ENCODE assay signal across 23 cellular contexts in genomic region chr16:86227801-86228200, GRCh38.
A peak's percentile ranks its signal among the peaks of the same experiment; 100 is the strongest.
DNase-seq lines count a peak whose midpoint lies in the region; FAIRE-seq and TF ChIP-seq lines count a peak whose summit lies in the region.
"Had no signal": no experiment of that assay in that cellular context is flagged by ENCODE, and none has a peak within 500 bp of the region (broad histone marks: within the 10 kb centered on the region; RNA-seq: fewer than 3 reads in every experiment).

No MANE protein-coding gene starts in this region.

- peaks cover 39% of the 10 kb centered on the region for H3K27me3 Mint-ChIP-seq in astrocyte (ENCODE audit: low read depth, unreplicated experiment)

- no peak overlapping the region for H2BK120ac ChIP-seq in mesendoderm (ENCODE audit: low read depth, low read length)

- in situ Hi-C loops in GM23248 (cut with MboI) = no loop called here

- H3K4me3 Mint-ChIP-seq in astrocyte (ENCODE audit: unreplicated experiment) = no peak overlapping the region
- H3K4me3 Mint-ChIP-seq: activated CD8-positive, alpha-beta T cell treated with anti-CD3 and anti-CD28 coated beads, Interleukin-2, amount 10 ng/mL, durations not matched to agents 7 days and 5 days; activated T-cell treated with anti-CD3 and anti-CD28 coated beads, Interleukin-2, amount 50 U/mL, for 24 hours had no signal

- H2BK15ac ChIP-seq in mesendoderm (replicated peaks; ENCODE audit: low read depth) = no peak overlapping the region

- no peak overlapping the region for H2AK5ac ChIP-seq in mesendoderm (ENCODE audit: low read length)

- TF ChIP-seq CTCF in AG04449 (IDR thresholded peaks at IDR 0.05; ENCODE audit: insufficient read depth, low read length, missing control alignments) (no peak), astrocyte (IDR thresholded peaks at IDR 0.05; ENCODE audit: insufficient read depth, low read depth, low read length) (no peak), kidney (IDR thresholded peaks at IDR 0.05; ENCODE audit: borderline replicate concordance, extremely low read depth, insufficient read depth) (no peak)

- FAIRE-seq in astrocyte (lab: Jason Lieb, UNC) = no peak
- no peak for FAIRE-seq in kidney (lab: Jason Lieb, UNC)
- FAIRE-seq: GM12892 had no signal

- no peak overlapping the region for H3K23ac ChIP-seq in mesendoderm (ENCODE audit: low read length)

- H3K4ac ChIP-seq in mesendoderm (ENCODE audit: low read depth, low read length) = no peak overlapping the region

- H3K4me1 Mint-ChIP-seq in astrocyte (ENCODE audit: low read depth, unreplicated experiment) = no peaks in the 10 kb centered on the region

- H3K36me3 Mint-ChIP-seq in astrocyte (ENCODE audit: low read depth, unreplicated experiment) = no peaks in the 10 kb centered on the region

- H3K9me3 Mint-ChIP-seq in astrocyte (ENCODE audit: unreplicated experiment) = peaks cover under 1% of the 10 kb centered on the region
- H3K9me3 Mint-ChIP-seq: activated T-cell treated with anti-CD3 and anti-CD28 coated beads, Interleukin-2, amount 50 U/mL, for 24 hours had no signal

- H3K56ac ChIP-seq in mesendoderm (ENCODE audit: low read length) = no peak overlapping the region

- no peaks in the 10 kb centered on the region for H3K79me2 ChIP-seq in GM23248 (ENCODE audit: insufficient read depth)
- no peaks in the 10 kb centered on the region for H3K79me2 ChIP-seq in astrocyte (ENCODE audit: insufficient read depth, low read length)
- no peaks in the 10 kb centered on the region for H3K79me2 ChIP-seq in mesendoderm (ENCODE audit: control insufficient read depth, insufficient read depth, low read length)

- H3K79me1 ChIP-seq in mesendoderm (ENCODE audit: low read length) = no peaks in the 10 kb centered on the region

- no peaks in the 10 kb centered on the region for H3K36me3 ChIP-seq in GM23248 (ENCODE audit: low read depth)
- H3K36me3 ChIP-seq in astrocyte (ENCODE audit: insufficient read depth, low read length) = no peaks in the 10 kb centered on the region
- H3K36me3 ChIP-seq in kidney (ENCODE audit: control insufficient read depth in 1 of 2, insufficient read depth in 2 of 2, low read length in 2 of 2) = no peaks in the 10 kb centered on the region
- no peaks in the 10 kb centered on the region for H3K36me3 ChIP-seq in mesendoderm (ENCODE audit: control insufficient read depth, insufficient read depth, low read length)
- H3K36me3 ChIP-seq: left lung, spleen had no signal

- H3K9ac ChIP-seq in GM23248 (no peak overlapping the region), astrocyte (ENCODE audit: low read length) (no peak overlapping the region), kidney (ENCODE audit: low read length in 2 of 2) (no peak overlapping the region), mesendoderm (ENCODE audit: low read length) (no peak overlapping the region)

- no peak overlapping the region for H3K18ac ChIP-seq in mesendoderm (ENCODE audit: low read length)

- POLR2A ChIA-PET in AG04449 (lab: Yijun Ruan, JAX) = no interaction called here

- CTCF ChIA-PET in AG04449 (lab: Yijun Ruan, JAX) = no interaction called here

- no peak overlapping the region for H3K27ac ChIP-seq in GM23248
- H3K27ac ChIP-seq in astrocyte (ENCODE audit: low read depth, low read length) = no peak overlapping the region
- no peak overlapping the region for H3K27ac ChIP-seq in kidney (ENCODE audit: low read depth in 2 of 2, low read length in 2 of 2)
- no peak overlapping the region for H3K27ac ChIP-seq in mesendoderm (ENCODE audit: low read depth, low read length)
- H3K27ac ChIP-seq: 22Rv1, C4-2B, left lung, psoas muscle, spleen had no signal

- H3K27me3 ChIP-seq in GM23248 (replicated peaks; ENCODE audit: insufficient read depth) (peaks cover 54% of the 10 kb centered on the region), astrocyte (ENCODE audit: insufficient read depth, low read length) (peaks cover 4% of the 10 kb centered on the region), mesendoderm (ENCODE audit: insufficient read depth, low read length, poor library complexity) (no peaks in the 10 kb centered on the region)

- H3K9me3 ChIP-seq in GM23248 (ENCODE audit: low read depth) (no peaks in the 10 kb centered on the region), astrocyte (ENCODE audit: insufficient read depth, low read depth, low read length) (no peaks in the 10 kb centered on the region), kidney (ENCODE audit: control insufficient read depth in 1 of 2, low read length in 2 of 2) (no peaks in the 10 kb centered on the region)
- H3K9me3 ChIP-seq: left lung, psoas muscle, spleen had no signal

- H4K8ac ChIP-seq in mesendoderm (ENCODE audit: low read depth, low read length) = no peak overlapping the region

- H3F3A ChIP-seq in GM23248 (ENCODE audit: insufficient read depth) = peaks cover 14% of the 10 kb centered on the region

- H3K4me3 ChIP-seq in AG04449 (ENCODE audit: low read depth, low read length) (no peak overlapping the region), GM23248 (no peak overlapping the region), astrocyte (ENCODE audit: insufficient read depth, low read depth, low read length) (no peak overlapping the region), kidney (ENCODE audit: low read length in 2 of 2) (no peak overlapping the region), mesendoderm (ENCODE audit: low read length) (no peak overlapping the region)
- H3K4me3 ChIP-seq: left lung, psoas muscle, spleen had no signal

- no peak overlapping the region for H2BK5ac ChIP-seq in mesendoderm (ENCODE audit: low read length)

- H3K4me2 ChIP-seq in GM23248 (ENCODE audit: unreplicated experiment) (no peak overlapping the region), astrocyte (ENCODE audit: low read length) (no peak overlapping the region), mesendoderm (ENCODE audit: low read length) (no peak overlapping the region)

- no peak overlapping the region for H2AFZ ChIP-seq in GM23248
- no peak overlapping the region for H2AFZ ChIP-seq in astrocyte (ENCODE audit: low read depth, low read length)

- WGBS in GM23248 (ENCODE audit: low coverage in 1 of 2, low lambda C conversion rate in 2 of 2, missing lambda C conversion rate in 2 of 2), 2 experiments = 23% methylated on average over 11 to 12 of the region's 12 CpGs
- no CpG with 5 or more reads among the region's 12 CpGs for WGBS in mesendoderm (ENCODE audit: extremely low coverage, insufficient coverage, low lambda C conversion rate)

- H4K5ac ChIP-seq in mesendoderm (ENCODE audit: low read length) = no peak overlapping the region

- no peaks in the 10 kb centered on the region for H4K20me1 ChIP-seq in GM23248 (ENCODE audit: insufficient read depth)
- no peaks in the 10 kb centered on the region for H4K20me1 ChIP-seq in astrocyte (ENCODE audit: insufficient read depth, low read length)

- intact Hi-C loops in kidney (cut with DNase I) = no loop called here

- H3K9me2 ChIP-seq in GM23248 (ENCODE audit: insufficient read depth) = no peaks in the 10 kb centered on the region

- H3K4me1 ChIP-seq in GM23248 (ENCODE audit: insufficient read depth) = peaks cover 8% of the 10 kb centered on the region
- H3K4me1 ChIP-seq in astrocyte (ENCODE audit: insufficient read depth, low read length) = peaks cover 8% of the 10 kb centered on the region
- no peaks in the 10 kb centered on the region for H3K4me1 ChIP-seq in kidney (ENCODE audit: control insufficient read depth in 1 of 2, insufficient read depth in 1 of 2, low read depth in 1 of 2, low read length in 2 of 2)
- H3K4me1 ChIP-seq in mesendoderm (ENCODE audit: control insufficient read depth, low read depth, low read length) = no peaks in the 10 kb centered on the region
- H3K4me1 ChIP-seq: left lung, psoas muscle, spleen had no signal

- no peak overlapping the region for H3K27ac Mint-ChIP-seq in astrocyte (ENCODE audit: unreplicated experiment)
- H3K27ac Mint-ChIP-seq: activated CD8-positive, alpha-beta T cell treated with anti-CD3 and anti-CD28 coated beads, Interleukin-2, amount 10 ng/mL, durations not matched to agents 7 days and 5 days; activated T-cell treated with anti-CD3 and anti-CD28 coated beads, Interleukin-2, amount 50 U/mL, for 24 hours had no signal

- peak; percentile 31 for DNase-seq in AG04449 (ENCODE audit: low read depth, low spot score)
- DNase-seq in GM23248 = peak; percentile 41
- peak; percentile 44 for DNase-seq in astrocyte (ENCODE audit: low read depth)
- peak; percentile 37 for DNase-seq in kidney
- DNase-seq in mesendoderm = no peak
- DNase-seq in iPS-NIHi11 (ENCODE audit: low spot score) = no peak
- DNase-seq in activated gamma-delta T cell (lab: John Stamatoyannopoulos, UW) = no peak
- DNase-seq in effector CD4-positive, alpha-beta T cell = no peak
- DNase-seq: activated CD8-positive, alpha-beta T cell treated with anti-CD3 and anti-CD28 coated beads, Interleukin-2, amount 10 ng/mL, durations not matched to agents 7 days and 5 days; activated naive CD4-positive, alpha-beta T cell treated with Interleukin-2 at 50 U/mL for 16 hours; activated T-cell treated with anti-CD3 and anti-CD28 coated beads, Interleukin-2, amount 50 U/mL, for 24 hours; amygdala; GDM1; left lung; NCI-H2081 treated with DMSO at 0.1 percent for 48 hours; NCI-H446 treated with DMSO at 0.1 percent for 48 hours; NK-92 treated with Interleukin-12 subunit alpha and Interleukin-12 subunit beta, amount 100 ng/mL, for 24 hours; T-helper 9 cell had no signal

Comparison
In these comparisons a context has a peak if more than half of its experiments do, and no peak if none do; other contexts are left out.
1. DNase-seq: peak in AG04449 (single experiment), GM23248 (single experiment), astrocyte (single experiment) and kidney (single experiment); none in mesendoderm (single experiment), iPS-NIHi11 (single experiment), activated gamma-delta T cell (single experiment) and effector CD4-positive, alpha-beta T cell (single experiment).